ENCODE assay signal across 9 cellular contexts in genomic region chr11:67371549-67372231, GRCh38. TPM values are rescaled to one million over a fixed set of nuclear protein-coding genes. Genes with fewer than 3 reads are reported as not detected.
DNase-seq lines count a peak whose midpoint lies in the region; ATAC-seq and TF ChIP-seq lines count a peak whose summit lies in the region.
"Had no signal": no experiment of that assay in that cellular context is flagged by ENCODE, and none has a peak within 500 bp of the region (broad histone marks: within the 10 kb centered on the region; RNA-seq: fewer than 3 reads in every experiment).

No MANE protein-coding gene starts in this region.

- TF ChIP-seq CTCF in HFF-Myc (IDR thresholded peaks at IDR 0.05; ENCODE audit: low read depth, low read length, missing control alignments): peak; percentile 44
- peak; percentile 81 for TF ChIP-seq CTCF in VCaP (conservative IDR thresholded peaks at IDR 0.05)
- peak; percentile 58 for TF ChIP-seq CTCF in neural crest cell (conservative IDR thresholded peaks at IDR 0.05)

- H3K27me3 Mint-ChIP-seq in CD4-positive, CD25-positive, alpha-beta regulatory T cell: peaks cover 45% of the 10 kb centered on the region
- H3K27me3 Mint-ChIP-seq in neural crest cell (ENCODE audit: low read depth): peaks cover 42% of the 10 kb centered on the region

- no peaks in the 10 kb centered on the region for H3K9me3 ChIP-seq in CD4-positive, CD25-positive, alpha-beta regulatory T cell (ENCODE audit: control insufficient read depth in 2 of 2, low read length in 2 of 2)

- no peaks in the 10 kb centered on the region for H3K27me3 ChIP-seq in CD4-positive, CD25-positive, alpha-beta regulatory T cell (ENCODE audit: control insufficient read depth, insufficient read depth, low read length)

- H3K27ac Mint-ChIP-seq in CD4-positive, CD25-positive, alpha-beta regulatory T cell: peak overlapping the region; percentile 87 to 93 (median 90)
- no peak overlapping the region for H3K27ac Mint-ChIP-seq in neural crest cell (ENCODE audit: unreplicated experiment)

- peak in 1 of 2 donors; percentile 8 for ATAC-seq in CD4-positive, CD25-positive, alpha-beta regulatory T cell (ENCODE audit: low read depth in 2 of 2)
- no peak for ATAC-seq in GM19023 (IDR thresholded peaks at IDR 0.05; ENCODE audit: unreplicated experiment)
- no peak for ATAC-seq in GM18870 (IDR thresholded peaks at IDR 0.05; ENCODE audit: unreplicated experiment)

- DNase-seq in CD4-positive, CD25-positive, alpha-beta regulatory T cell: peak in 2 of 3 donors; percentile 29 to 42
- DNase-seq in HFF-Myc (ENCODE audit: extremely low read depth, low read depth): no peak
- peak; percentile 56 for DNase-seq in fibroblast of gingiva (ENCODE audit: low read depth)
- no peak for DNase-seq in neural crest cell (ENCODE audit: low read depth, low spot score)
- no peak for DNase-seq in NCI-H1092 (lab: John Stamatoyannopoulos, UW)

- H3K4me1 Mint-ChIP-seq in CD4-positive, CD25-positive, alpha-beta regulatory T cell: peaks cover 5 to 53% (median 26%) of the 10 kb centered on the region in 4 donors
- peaks cover 29% of the 10 kb centered on the region for H3K4me1 Mint-ChIP-seq in neural crest cell

- H3K36me3 Mint-ChIP-seq in CD4-positive, CD25-positive, alpha-beta regulatory T cell: no peaks in the 10 kb centered on the region
- H3K36me3 Mint-ChIP-seq in neural crest cell (ENCODE audit: low read depth): no peaks in the 10 kb centered on the region

- H3K4me1 ChIP-seq in CD4-positive, CD25-positive, alpha-beta regulatory T cell (ENCODE audit: control insufficient read depth, insufficient read depth, low read length, poor library complexity, severe bottlenecking): peaks cover 38% of the 10 kb centered on the region

- peaks cover 0 to 3% (median 0%) of the 10 kb centered on the region in 7 donors for H3K9me3 Mint-ChIP-seq in CD4-positive, CD25-positive, alpha-beta regulatory T cell
- no peaks in the 10 kb centered on the region for H3K9me3 Mint-ChIP-seq in neural crest cell

- peak overlapping the region; percentile 87 to 93 (median 90) for H3K4me3 Mint-ChIP-seq in CD4-positive, CD25-positive, alpha-beta regulatory T cell
- H3K4me3 Mint-ChIP-seq in neural crest cell: peak overlapping the region; percentile 88

- H3K27ac ChIP-seq in CD4-positive, CD25-positive, alpha-beta regulatory T cell (ENCODE audit: insufficient read depth, low read length, poor library complexity, severe bottlenecking): no peak overlapping the region
- peak overlapping the region; percentile 95 for H3K27ac ChIP-seq in VCaP

- no peaks in the 10 kb centered on the region for H3K36me3 ChIP-seq in CD4-positive, CD25-positive, alpha-beta regulatory T cell (ENCODE audit: control insufficient read depth, insufficient read depth, low read length)

- no peak overlapping the region for H3K4me3 ChIP-seq in CD4-positive, CD25-positive, alpha-beta regulatory T cell (ENCODE audit: low read depth, low read length)
- peak overlapping the region; percentile 59 for H3K4me3 ChIP-seq in HFF-Myc (replicated peaks; ENCODE audit: low read depth, low read length)

RNA-seq across cellular contexts. Expression of gene CLCF1, which starts 1.7 kb away (rescaled TPM):
- total RNA-seq in CD4-positive, CD25-positive, alpha-beta regulatory T cell: 3.0 TPM
- 1 to 10 TPM in 1 of 4 donors, under 1 TPM in 3; 0.10 to 1.3 (median 0.40) TPM for polyA plus RNA-seq in CD4-positive, CD25-positive, alpha-beta regulatory T cell
- total RNA-seq in neural crest cell: 0.41 and 0.68 TPM in 2 replicates

RNA-seq across cellular contexts. Expression of gene POLD4, which starts 18.3 kb away (rescaled TPM):
- 60.6 TPM for total RNA-seq in CD4-positive, CD25-positive, alpha-beta regulatory T cell
- polyA plus RNA-seq in CD4-positive, CD25-positive, alpha-beta regulatory T cell: 100 to 1,000 TPM; 103 to 127 (median 118) TPM
- 3.7 and 7.1 TPM in 2 replicates for total RNA-seq in neural crest cell

RNA-seq across cellular contexts. Expression of gene RAD9A, which starts 20.1 kb away (rescaled TPM):
- 27.5 TPM for total RNA-seq in CD4-positive, CD25-positive, alpha-beta regulatory T cell
- 1 to 10 TPM; 3.5 to 6.7 (median 6.4) TPM for polyA plus RNA-seq in CD4-positive, CD25-positive, alpha-beta regulatory T cell
- 46.1 and 49.4 TPM in 2 replicates for total RNA-seq in neural crest cell

RNA-seq across cellular contexts. Expression of gene PPP1CA, which starts 30.0 kb away (rescaled TPM):
- 160 TPM for total RNA-seq in CD4-positive, CD25-positive, alpha-beta regulatory T cell
- 100 to 1,000 TPM; 547 to 762 (median 622) TPM for polyA plus RNA-seq in CD4-positive, CD25-positive, alpha-beta regulatory T cell
- total RNA-seq in neural crest cell: 222 and 223 TPM in 2 replicates

RNA-seq across cellular contexts. Expression of gene TBC1D10C, which starts 32.2 kb away (rescaled TPM):
- total RNA-seq in CD4-positive, CD25-positive, alpha-beta regulatory T cell: 312 TPM
- polyA plus RNA-seq in CD4-positive, CD25-positive, alpha-beta regulatory T cell: 100 to 1,000 TPM; 328 to 504 (median 378) TPM
- total RNA-seq in neural crest cell: 0.66 and 1.8 TPM in 2 replicates
- total RNA-seq: NCI-H460 had no signal

Comparison
In these comparisons a context has a peak if more than half of its experiments do, and no peak if none do; other contexts are left out.
1. DNase-seq: peak in CD4-positive, CD25-positive, alpha-beta regulatory T cell (2 of 3) and fibroblast of gingiva (single experiment); none in HFF-Myc (single experiment), neural crest cell (single experiment) and NCI-H1092 (single experiment).
2. Peak in every context shown above with its lines, with median percentiles within 50 percentile points of each other: CTCF ChIP-seq.